24 cellular contexts compared by ENCODE assay signal in the genomic region with DNA sequence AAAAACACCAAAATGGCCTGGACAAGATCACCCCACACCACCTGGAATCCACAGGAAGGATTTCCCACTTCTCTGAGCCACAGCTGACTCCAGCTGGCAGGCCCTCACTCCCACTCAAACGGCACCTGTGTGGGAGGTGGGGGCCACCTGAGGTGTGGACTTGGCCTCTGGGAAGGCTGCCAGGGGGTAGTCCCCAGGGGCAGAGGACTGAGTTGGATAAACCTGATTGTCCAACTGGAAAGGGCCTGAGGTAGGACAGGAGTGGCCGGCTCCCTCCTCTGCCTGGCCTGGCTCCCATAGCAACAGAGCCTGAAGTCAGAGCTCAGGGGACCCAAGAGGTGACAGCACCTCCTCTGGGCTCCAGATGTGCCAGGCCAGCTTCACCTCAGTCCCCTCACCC.
"Had no signal": no experiment of that assay in that cellular context is flagged by ENCODE, and none has a peak within 500 bp of the region (broad histone marks: within the 10 kb centered on the region; RNA-seq: fewer than 3 reads in every experiment).

No MANE protein-coding gene starts in this region.

- H3K27me3 ChIP-seq: ascending aorta, body of pancreas, SJCRH30 had no signal

- DNase-seq: activated CD4-positive, alpha-beta T cell treated with anti-CD3 and anti-CD28 coated beads for 48 hours; activated CD4-positive, alpha-beta T cell treated with anti-CD3 and anti-CD28 coated beads, Interleukin-2, amount 50 U/mL, for 4 hours; activated CD4-positive, CD25-positive, alpha-beta regulatory T cell treated with anti-CD3 and anti-CD28 coated beads, Interleukin-2, amount 50 U/mL, for 72 hours; activated CD8-positive, alpha-beta memory T cell treated with anti-CD3 and anti-CD28 coated beads, Interleukin-2, amount 50 U/mL, for 48 hours; activated CD8-positive, alpha-beta T cell treated with anti-CD3 and anti-CD28 coated beads, Interleukin-2, amount 10 ng/mL, durations not matched to agents 7 days and 5 days; activated effector memory CD4-positive, alpha-beta T cell treated with anti-CD3 and anti-CD28 coated beads, Interleukin-2, amount 50 U/mL, for 16 hours; activated naive CD4-positive, alpha-beta T cell treated with Interleukin-2 at 50 U/mL for 16 hours; activated naive CD8-positive, alpha-beta T cell treated with anti-CD3 and anti-CD28 coated beads, Interleukin-2, amount 50 U/mL, for 24 hours; activated T-cell treated with anti-CD3 and anti-CD28 coated beads, Interleukin-2, amount 50 U/mL, for 1 hour; amniotic stem cell; body of pancreas; central memory CD4-positive, alpha-beta T cell; cortex of kidney; KG1; NCI-H1048; NCI-H1436 treated with DMSO at 0.1 percent for 48 hours; NCI-H187 treated with DMSO at 0.1 percent for 48 hours; NCI-H2081 treated with DMSO at 0.1 percent for 48 hours; NCI-H446; NCI-H748 treated with DMSO at 0.1 percent for 48 hours; SJCRH30 had no signal

- H3K4me3 ChIP-seq: ascending aorta, body of pancreas, SJCRH30 had no signal

- ATAC-seq: activated CD8-positive, alpha-beta T cell treated with anti-CD3 and anti-CD28 coated beads, Interleukin-2, amount 10 ng/mL, durations not matched to agents 7 days and 5 days; activated naive CD4-positive, alpha-beta T cell treated with anti-CD3 and anti-CD28 coated beads, Interleukin-2, amount 50 U/mL, for 72 hours; activated naive CD8-positive, alpha-beta T cell treated with anti-CD3 and anti-CD28 coated beads, Interleukin-2, amount 50 U/mL, for 24 hours; body of pancreas; SK-N-SH treated with all-trans-retinoic acid at 6 μM for 48 hours had no signal

- H3K36me3 ChIP-seq: ascending aorta, SJCRH30 had no signal

- H3K4me1 ChIP-seq: ascending aorta, body of pancreas, SJCRH30 had no signal

- H3K27ac ChIP-seq: ascending aorta, body of pancreas, SJCRH30 had no signal

- H3K9me3 ChIP-seq: ascending aorta, body of pancreas, SJCRH30 had no signal
